Comparison of ENCODE assay signal across 23 cellular contexts in the genomic region with DNA sequence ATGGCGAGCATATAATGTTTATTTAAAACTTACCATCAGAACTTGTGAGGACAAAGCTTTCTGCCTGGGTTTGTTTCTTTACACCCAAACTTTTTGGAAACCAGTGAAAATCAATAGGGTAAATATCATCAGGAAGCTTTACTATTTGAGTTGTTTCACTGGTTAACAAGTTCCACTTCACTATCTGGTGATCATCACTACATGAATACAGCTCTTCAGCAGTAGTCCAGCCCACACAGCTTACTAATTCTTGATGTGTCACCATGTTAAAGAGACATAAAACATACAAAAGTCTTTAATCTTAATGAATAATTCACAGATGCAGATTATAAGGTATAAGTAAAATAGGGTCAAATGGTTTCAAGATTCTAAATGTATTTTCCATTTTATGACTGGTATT. TPM values are rescaled to one million over a fixed set of nuclear protein-coding genes. Genes with fewer than 3 reads are reported as not detected.
DNase-seq lines count a peak whose midpoint lies in the region; ATAC-seq and TF ChIP-seq lines count a peak whose summit lies in the region.
"Had no signal": no experiment of that assay in that cellular context is flagged by ENCODE, and none has a peak within 500 bp of the region (broad histone marks: within the 10 kb centered on the region; RNA-seq: fewer than 3 reads in every experiment).

No MANE protein-coding gene starts in this region.

- DNase-seq in GM23248: peak; percentile 87
- peak; percentile 51 for DNase-seq in RKO (ENCODE audit: low spot score)
- peak; percentile 3 to 30 for DNase-seq in erythroblast (lab: John Stamatoyannopoulos, UW)
- peak; percentile 36 for DNase-seq in mesenchymal stem cell
- no peak for DNase-seq in LoVo (ENCODE audit: low spot score)
- no peak for DNase-seq in right cardiac atrium
- no peak for DNase-seq in NOMO-1 treated with DMSO at 0.1 percent for 48 hours (lab: John Stamatoyannopoulos, UW; ENCODE audit: unreplicated experiment)
- DNase-seq: activated CD4-positive, alpha-beta memory T cell treated with anti-CD3 and anti-CD28 coated beads for 36 hours; activated CD8-positive, alpha-beta memory T cell treated with anti-CD3 and anti-CD28 coated beads, Interleukin-2, amount 50 U/mL, for 48 hours; activated naive CD8-positive, alpha-beta T cell treated with anti-CD3 and anti-CD28 coated beads, Interleukin-2, amount 10 ng/mL, durations not matched to agents 7 days and 5 days; body of pancreas; effector memory CD8-positive, alpha-beta T cell; esophagus squamous epithelium; glutamatergic neuron; NCI-H1930; stimulated activated CD8-positive, alpha-beta memory T cell treated with anti-CD3 and anti-CD28 coated beads, Interleukin-4, amount 100 ng/mL, for 48 hours; stomach had no signal

- H2BK5ac ChIP-seq in mesenchymal stem cell (ENCODE audit: low read depth, low read length, poor library complexity, severe bottlenecking): no peak overlapping the region

- H3K4me1 ChIP-seq in GM23248 (ENCODE audit: insufficient read depth) (peaks cover 45% of the 10 kb centered on the region), mesenchymal stem cell (ENCODE audit: control insufficient read depth, insufficient read depth, low read depth, low read length) (no peaks in the 10 kb centered on the region), right cardiac atrium (ENCODE audit: control insufficient read depth, insufficient read depth, low read length) (no peaks in the 10 kb centered on the region)
- H3K4me1 ChIP-seq: body of pancreas, esophagus squamous epithelium, stomach, tibial nerve had no signal

- H3K4me3 ChIP-seq in GM23248 (peak overlapping the region; percentile 53), mesenchymal stem cell (ENCODE audit: insufficient read depth in 1 of 2, low read depth in 1 of 2, low read length in 2 of 2) (peak overlapping the region in 1 of 2 experiments; percentile 67), right cardiac atrium (ENCODE audit: low read length) (no peak overlapping the region)
- H3K4me3 ChIP-seq: body of pancreas, coronary artery, esophagus squamous epithelium, lung, stomach, tibial nerve had no signal

- H2AFZ ChIP-seq in GM23248 (no peak overlapping the region), mesenchymal stem cell (ENCODE audit: low read depth, low read length) (no peak overlapping the region)

- no peak overlapping the region for H2BK15ac ChIP-seq in mesenchymal stem cell (ENCODE audit: low read depth, poor library complexity, severe bottlenecking)

- H3K9me3 ChIP-seq in GM23248 (ENCODE audit: low read depth) (no peaks in the 10 kb centered on the region), mesenchymal stem cell (ENCODE audit: control insufficient read depth, low read length) (no peaks in the 10 kb centered on the region), right cardiac atrium (ENCODE audit: control insufficient read depth, low read length) (no peaks in the 10 kb centered on the region)
- H3K9me3 ChIP-seq: body of pancreas, esophagus squamous epithelium, stomach, tibial nerve had no signal

- no peak overlapping the region for H3K14ac ChIP-seq in mesenchymal stem cell (ENCODE audit: low read length in 2 of 2)

- in situ Hi-C loops in GM23248 (cut with MboI): no loop called here

- H4K91ac ChIP-seq in mesenchymal stem cell (ENCODE audit: low read length): no peak overlapping the region

- no peak overlapping the region for H3K18ac ChIP-seq in mesenchymal stem cell (ENCODE audit: low read depth in 1 of 2, low read length in 2 of 2)

- H3K27ac ChIP-seq in GM23248 (peak overlapping the region; percentile 58), mesenchymal stem cell (ENCODE audit: low read length, poor library complexity, severe bottlenecking) (no peak overlapping the region), right cardiac atrium (ENCODE audit: low read length) (no peak overlapping the region)
- H3K27ac ChIP-seq: body of pancreas, coronary artery, esophagus squamous epithelium, stomach, tibial nerve had no signal

- no peaks in the 10 kb centered on the region for H3K9me2 ChIP-seq in GM23248 (ENCODE audit: insufficient read depth)

- H3K4ac ChIP-seq in mesenchymal stem cell (ENCODE audit: low read depth in 1 of 2, low read length in 2 of 2): no peak overlapping the region

- no peak for TF ChIP-seq POLR2A in erythroblast (IDR thresholded peaks at IDR 0.05; ENCODE audit: low read length)

- H3K79me2 ChIP-seq in GM23248 (ENCODE audit: insufficient read depth): peaks cover 76% of the 10 kb centered on the region

- H4K20me1 ChIP-seq in GM23248 (ENCODE audit: insufficient read depth): peaks cover 2% of the 10 kb centered on the region; the same call in 1 of the 2 replicates

- H2BK120ac ChIP-seq in mesenchymal stem cell (ENCODE audit: low read depth, low read length): no peak overlapping the region

- H3K36me3 ChIP-seq in GM23248 (ENCODE audit: low read depth): no peaks in the 10 kb centered on the region
- H3K36me3 ChIP-seq in mesenchymal stem cell (ENCODE audit: control insufficient read depth in 1 of 2, insufficient read depth in 2 of 2, low read depth in 1 of 2, low read length in 2 of 2): peaks cover 0 to 3% of the 10 kb centered on the region in 2 experiments

- H3K9ac ChIP-seq in GM23248: no peak overlapping the region; the same call in 1 of the 2 replicates
- peak overlapping the region; percentile 91 for H3K9ac ChIP-seq in mesenchymal stem cell (ENCODE audit: low read length)

- intact Hi-C loops in right cardiac atrium (cut with DNase I): no loop called here

- no peak overlapping the region for H2AK5ac ChIP-seq in mesenchymal stem cell (ENCODE audit: low read length, severe bottlenecking)

- peak overlapping the region; percentile 78 for H3K4me2 ChIP-seq in GM23248 (ENCODE audit: unreplicated experiment)
- H3K4me2 ChIP-seq in mesenchymal stem cell (ENCODE audit: low read length, poor library complexity, severe bottlenecking): no peak overlapping the region

- peaks cover 31% of the 10 kb centered on the region for H3F3A ChIP-seq in GM23248 (ENCODE audit: insufficient read depth)

- WGBS in GM23248 (ENCODE audit: low coverage in 1 of 2, low lambda C conversion rate in 2 of 2, missing lambda C conversion rate in 2 of 2), 2 experiments: 96 to 97% methylated on average over 1 of the region's 1 CpG
- WGBS in mesenchymal stem cell: no CpG with 5 or more reads among the region's 1 CpG
- WGBS in right cardiac atrium: 97% methylated on average over 1 of the region's 1 CpG

- ATAC-seq in HG03108 (IDR thresholded peaks at IDR 0.05; ENCODE audit: unreplicated experiment) (no peak), right cardiac atrium (no peak)
- ATAC-seq: body of pancreas; effector memory CD8-positive, alpha-beta T cell; SK-N-SH treated with all-trans-retinoic acid at 6 μM for 48 hours; WTC11 had no signal

- no peak overlapping the region for H3K23ac ChIP-seq in mesenchymal stem cell (ENCODE audit: low read length in 2 of 2)

- no peak overlapping the region for H4K8ac ChIP-seq in mesenchymal stem cell (ENCODE audit: low read length)

- H3K79me1 ChIP-seq in mesenchymal stem cell (replicated peaks; ENCODE audit: low read length, poor library complexity, severe bottlenecking): peaks cover 18% of the 10 kb centered on the region

- no peak overlapping the region for H2BK12ac ChIP-seq in mesenchymal stem cell (ENCODE audit: low read length in 2 of 2)

- H3K27me3 ChIP-seq in GM23248 (replicated peaks; ENCODE audit: insufficient read depth): no peaks in the 10 kb centered on the region
- no peaks in the 10 kb centered on the region for H3K27me3 ChIP-seq in mesenchymal stem cell (ENCODE audit: control insufficient read depth in 1 of 2, insufficient read depth in 1 of 2, low read length in 2 of 2)
- H3K27me3 ChIP-seq in right cardiac atrium (ENCODE audit: control insufficient read depth, insufficient read depth): no peaks in the 10 kb centered on the region
- H3K27me3 ChIP-seq: body of pancreas, esophagus squamous epithelium, stomach, tibial nerve had no signal

RNA-seq across cellular contexts. Expression of gene IFT80, which starts 17.6 kb away (rescaled TPM):
- total RNA-seq in GM23248 (2014; rRNA removed; shearing (Covaris generic)): 48.4 and 59.4 TPM in 2 replicates
- polyA plus RNA-seq in GM23248 (2016; fragmentation: Nextera tagmentation; extraction: Ambion mirVana): 15.2 and 19.8 TPM in 2 replicates
- 20.1 TPM for polyA plus RNA-seq in mesenchymal stem cell (2013, experiment 1 of 2)
- 18.2 TPM for polyA plus RNA-seq in mesenchymal stem cell (2013, experiment 2 of 2)
- 10 to 100 TPM; 12.8 to 20.2 (median 14.6) TPM for total RNA-seq in right cardiac atrium
- polyA plus RNA-seq in right cardiac atrium: 8.8 TPM

RNA-seq across cellular contexts. Expression of gene SMC4, which starts 18.0 kb away (rescaled TPM):
- 40.2 and 73.6 TPM in 2 replicates for total RNA-seq in GM23248 (2014; rRNA removed; shearing (Covaris generic))
- polyA plus RNA-seq in GM23248 (2016; fragmentation: Nextera tagmentation; extraction: Ambion mirVana) (69.7 and 88.2 TPM in 2 replicates), right cardiac atrium (10.9 TPM)
- 111 TPM for polyA plus RNA-seq in mesenchymal stem cell (2013, experiment 1 of 2)
- 103 TPM for polyA plus RNA-seq in mesenchymal stem cell (2013, experiment 2 of 2)
- total RNA-seq in right cardiac atrium: 10 to 100 TPM; 10.8 to 23.1 (median 16.1) TPM

Comparison
In these comparisons a context has a peak if more than half of its experiments do, and no peak if none do; other contexts are left out.
1. DNase-seq: peak in GM23248 (single experiment), RKO (single experiment), erythroblast (2 of 2) and mesenchymal stem cell (single experiment); none in LoVo (single experiment), right cardiac atrium (0 of 3) and NOMO-1 treated with DMSO at 0.1 percent for 48 hours (single experiment).